ENCODE assay signal across 1 cellular context in the genomic region with DNA sequence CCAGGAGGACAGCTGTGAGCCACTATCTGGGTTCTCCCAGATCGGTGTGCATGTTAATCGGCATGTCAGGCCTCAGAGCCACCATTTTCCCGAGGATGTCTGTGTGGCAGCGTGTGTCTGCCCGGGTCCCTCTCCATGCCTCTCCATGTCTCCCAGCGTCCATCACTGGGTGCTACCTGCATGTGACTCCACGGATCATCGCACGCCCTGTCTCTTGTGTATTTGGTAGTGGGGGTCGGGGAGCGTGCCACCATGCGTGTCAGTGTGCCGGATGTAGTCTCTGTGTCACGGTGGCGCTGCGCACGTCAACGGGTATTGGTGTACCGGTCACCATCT.
TF ChIP-seq lines count a peak whose summit lies in the region.

No MANE protein-coding gene starts in this region.

TF ChIP-seq in IMR-90, 13 proteins besides CTCF, POLR2A, EP300 and RAD21:
- TF ChIP-seq BHLHE40 (IDR thresholded peaks at IDR 0.05; ENCODE audit: low read depth, low read length) (no peak), CEBPB (IDR thresholded peaks at IDR 0.05; ENCODE audit: low read depth, low read length) (no peak), RCOR1 (IDR thresholded peaks at IDR 0.05; ENCODE audit: insufficient replicate concordance, low read length) (no peak), ELK1 (IDR thresholded peaks at IDR 0.05; ENCODE audit: borderline replicate concordance, low read depth, low read length) (no peak), MAFK (IDR thresholded peaks at IDR 0.05; ENCODE audit: low read depth, low read length) (no peak), MAZ (IDR thresholded peaks at IDR 0.05; ENCODE audit: borderline replicate concordance, low read depth, low read length) (no peak)
